ENCODE assay signal across 8 cellular contexts in the genomic region with DNA sequence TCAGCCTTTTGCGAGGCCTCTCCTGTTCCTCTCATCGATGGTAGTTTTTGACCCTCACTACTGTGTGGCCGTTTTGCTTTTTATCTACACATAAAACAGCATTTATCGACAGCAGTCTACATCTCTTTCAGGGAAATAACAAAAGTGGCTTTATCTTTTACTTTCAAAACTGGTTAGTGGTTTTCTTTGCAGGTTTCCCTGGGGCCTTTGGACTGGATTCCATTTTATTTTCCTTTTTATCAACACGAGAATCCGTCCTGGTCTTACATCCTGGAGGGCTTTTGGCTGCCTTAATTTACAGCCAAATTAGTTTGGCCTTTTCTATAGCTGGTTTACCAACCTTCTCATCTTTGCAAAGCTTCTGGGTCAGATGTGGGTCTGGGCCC. TPM values are rescaled to one million over a fixed set of nuclear protein-coding genes. Genes with fewer than 3 reads are reported as not detected.
A peak's percentile ranks its signal among the peaks of the same experiment; 100 is the strongest.
DNase-seq lines count a peak whose midpoint lies in the region; ATAC-seq, FAIRE-seq and TF ChIP-seq lines count a peak whose summit lies in the region.

No MANE protein-coding gene starts in this region.

- no peaks in the 10 kb centered on the region for H3K36me3 Mint-ChIP-seq in T-helper 2 cell treated with Interferon-gamma antibody and Interleukin-4, amounts not matched to agents 5 μg/mL and 100 μg/mL, for 36 hours (ENCODE audit: low read depth)

- no peaks in the 10 kb centered on the region for H3K9me2 ChIP-seq in GM23248 (ENCODE audit: insufficient read depth)

- H2AFZ ChIP-seq in GM23248 = peak overlapping the region; percentile 99

- WGBS in GM23248 (ENCODE audit: low coverage in 1 of 2, low lambda C conversion rate in 2 of 2, missing lambda C conversion rate in 2 of 2), 2 experiments = 44 to 59% methylated on average over 6 of the region's 6 CpGs
- 26 to 36% (median 33%) methylated on average over 6 of the region's 6 CpGs for WGBS in small intestine, 3 donors

- H3K4me2 ChIP-seq in GM23248 (ENCODE audit: unreplicated experiment) = peak overlapping the region; percentile 95

- no peaks in the 10 kb centered on the region for H3K36me3 ChIP-seq in GM23248 (ENCODE audit: low read depth)
- no peaks in the 10 kb centered on the region for H3K36me3 ChIP-seq in small intestine (ENCODE audit: control insufficient read depth in 2 of 2, insufficient read depth in 2 of 2, low read length in 2 of 2)
- H3K36me3 ChIP-seq in mucosa of descending colon (ENCODE audit: low read depth) = no peaks in the 10 kb centered on the region

- H3K9me3 Mint-ChIP-seq in T-helper 2 cell treated with Interferon-gamma antibody and Interleukin-4, amounts not matched to agents 5 μg/mL and 100 μg/mL, for 36 hours = no peaks in the 10 kb centered on the region

- no peaks in the 10 kb centered on the region for H3K27me3 Mint-ChIP-seq in T-helper 2 cell treated with Interferon-gamma antibody and Interleukin-4, amounts not matched to agents 5 μg/mL and 100 μg/mL, for 36 hours (ENCODE audit: low read depth)

- in situ Hi-C loops in GM23248 (cut with MboI) = no loop called here

- intact Hi-C loops in mucosa of descending colon (cut with DNase I, micrococcal nuclease) = no loop called here

- DNase-seq in GM23248 (peak; percentile 16), foreskin melanocyte (peak; percentile 52), small intestine (peak; percentile 7), mucosa of descending colon (no peak), HuH-7.5 (ENCODE audit: low spot score) (no peak), activated gamma-delta T cell treated with Interleukin-2 at 50 U/mL for 16 hours (no peak)
- DNase-seq in T-helper 2 cell treated with Interferon-gamma antibody and Interleukin-4, amounts not matched to agents 5 μg/mL and 100 μg/mL, for 36 hours (ENCODE audit: low spot score) = no peak

- peak overlapping the region; percentile 87 for H3K9ac ChIP-seq in GM23248

- H3K27ac ChIP-seq in GM23248 = peak overlapping the region; percentile 80
- peak overlapping the region; percentile 74 to 97 for H3K27ac ChIP-seq in small intestine (ENCODE audit: low read depth in 1 of 2, low read length in 1 of 2)

- no peaks in the 10 kb centered on the region for H3F3A ChIP-seq in GM23248 (ENCODE audit: insufficient read depth)

- H3K9me3 ChIP-seq in GM23248 (ENCODE audit: low read depth) = no peaks in the 10 kb centered on the region
- no peaks in the 10 kb centered on the region for H3K9me3 ChIP-seq in small intestine (ENCODE audit: control insufficient read depth, low read depth)
- H3K9me3 ChIP-seq in mucosa of descending colon = no peaks in the 10 kb centered on the region

- H3K4me3 ChIP-seq in GM23248 (peak overlapping the region; percentile 70), small intestine (ENCODE audit: low read depth in 1 of 2, low read length in 2 of 2) (peak overlapping the region in 1 of 2 donors; percentile 48), mucosa of descending colon (no peak overlapping the region)

- peaks cover 14% of the 10 kb centered on the region for H3K4me1 Mint-ChIP-seq in T-helper 2 cell treated with Interferon-gamma antibody and Interleukin-4, amounts not matched to agents 5 μg/mL and 100 μg/mL, for 36 hours (ENCODE audit: low read depth)

- peak overlapping the region; percentile 85 for H3K4me3 Mint-ChIP-seq in T-helper 2 cell treated with Interferon-gamma antibody and Interleukin-4, amounts not matched to agents 5 μg/mL and 100 μg/mL, for 36 hours

- no peaks in the 10 kb centered on the region for H3K27me3 ChIP-seq in GM23248 (replicated peaks; ENCODE audit: insufficient read depth)
- H3K27me3 ChIP-seq in small intestine (ENCODE audit: control insufficient read depth in 2 of 2, insufficient read depth in 2 of 2, low read length in 2 of 2) = no peaks in the 10 kb centered on the region

- FAIRE-seq in small intestine (lab: Jason Lieb, UNC) = no peak

- TF ChIP-seq CTCF in mucosa of descending colon (IDR thresholded peaks at IDR 0.05) = no peak

- peak overlapping the region; percentile 86 for H3K27ac Mint-ChIP-seq in T-helper 2 cell treated with Interferon-gamma antibody and Interleukin-4, amounts not matched to agents 5 μg/mL and 100 μg/mL, for 36 hours

- no peaks in the 10 kb centered on the region for H4K20me1 ChIP-seq in GM23248 (ENCODE audit: insufficient read depth)

- ATAC-seq in GM19023 (IDR thresholded peaks at IDR 0.05; ENCODE audit: unreplicated experiment) (no peak), mucosa of descending colon (no peak)

- H3K79me2 ChIP-seq in GM23248 (ENCODE audit: insufficient read depth) = no peaks in the 10 kb centered on the region

- no peaks in the 10 kb centered on the region for H3K4me1 ChIP-seq in GM23248 (ENCODE audit: insufficient read depth)
- no peaks in the 10 kb centered on the region for H3K4me1 ChIP-seq in small intestine (ENCODE audit: control insufficient read depth in 2 of 2, insufficient read depth in 1 of 2, low read depth in 1 of 2, low read length in 1 of 2)
- no peaks in the 10 kb centered on the region for H3K4me1 ChIP-seq in mucosa of descending colon (ENCODE audit: low read depth)

RNA-seq across cellular contexts. Expression of a gene that starts 0.8 kb away (rescaled TPM):
- not detected in 2 replicates for total RNA-seq in GM23248 (2014; rRNA removed; shearing (Covaris generic))
- polyA plus RNA-seq in GM23248 (2016; fragmentation: Nextera tagmentation; extraction: Ambion mirVana) (not detected in 2 replicates), small intestine (not detected)
- total RNA-seq in mucosa of descending colon = not detected

RNA-seq across cellular contexts. Expression of a gene that starts 20.8 kb away (rescaled TPM):
- not detected in 2 replicates for total RNA-seq in GM23248 (2014; rRNA removed; shearing (Covaris generic))
- 0.39 TPM in 1 of 2 replicates, not detected in the other for polyA plus RNA-seq in GM23248 (2016; fragmentation: Nextera tagmentation; extraction: Ambion mirVana)
- polyA plus RNA-seq in small intestine = 1 to 10 TPM; 2.0 to 7.0 (median 2.1) TPM
- 1 to 10 TPM in 2 of 3 donors, under 1 TPM in 1; 0.84 to 8.4 (median 2.0) TPM for total RNA-seq in mucosa of descending colon

Comparison
In these comparisons a context has a peak if more than half of its experiments do, and no peak if none do; other contexts are left out.
1. DNase-seq: peak in GM23248 (single experiment), foreskin melanocyte (single experiment) and small intestine (single experiment); none in T-helper 2 cell treated with Interferon-gamma antibody and Interleukin-4, amounts not matched to agents 5 μg/mL and 100 μg/mL, for 36 hours (single experiment), mucosa of descending colon (0 of 3), HuH-7.5 (single experiment) and activated gamma-delta T cell treated with Interleukin-2 at 50 U/mL for 16 hours (single experiment).